ENCODE assay signal across 27 cellular contexts in genomic region chr10:2782265-2782664, GRCh38.
"Had no signal": no experiment of that assay in that cellular context is flagged by ENCODE, and none has a peak within 500 bp of the region (broad histone marks: within the 10 kb centered on the region; RNA-seq: fewer than 3 reads in every experiment).

No MANE protein-coding gene starts in this region.

- H3K9me3 ChIP-seq: ascending aorta, body of pancreas, Peyer's patch, SJCRH30 had no signal

- H3K27me3 ChIP-seq: ascending aorta, body of pancreas, Peyer's patch, SJCRH30 had no signal

- H3K27ac ChIP-seq: ascending aorta, body of pancreas, Peyer's patch, RWPE1, SJCRH30 had no signal

- ATAC-seq: activated CD8-positive, alpha-beta memory T cell treated with anti-CD3 and anti-CD28 coated beads, Interleukin-2, amount 10 ng/mL, durations not matched to agents 7 days and 5 days; activated naive CD4-positive, alpha-beta T cell treated with anti-CD3 and anti-CD28 coated beads, Interleukin-2, amount 50 U/mL, for 72 hours; activated naive CD8-positive, alpha-beta T cell treated with anti-CD3 and anti-CD28 coated beads, Interleukin-2, amount 50 U/mL, for 24 hours; body of pancreas; SK-N-SH treated with all-trans-retinoic acid at 6 μM for 48 hours; WTC11 had no signal

- H3K4me1 ChIP-seq: ascending aorta, body of pancreas, Peyer's patch, SJCRH30 had no signal

- H3K4me3 ChIP-seq: ascending aorta, body of pancreas, Peyer's patch, SJCRH30 had no signal

- H3K36me3 ChIP-seq: ascending aorta, Peyer's patch, SJCRH30 had no signal

- DNase-seq: activated CD4-positive, alpha-beta T cell treated with anti-CD3 and anti-CD28 coated beads for 48 hours; activated CD4-positive, alpha-beta T cell treated with anti-CD3 and anti-CD28 coated beads, Interleukin-2, amount 50 U/mL, for 4 hours; activated CD4-positive, CD25-positive, alpha-beta regulatory T cell treated with anti-CD3 and anti-CD28 coated beads, Interleukin-2, amount 50 U/mL, for 72 hours; activated CD8-positive, alpha-beta memory T cell treated with anti-CD3 and anti-CD28 coated beads, Interleukin-2, amount 10 ng/mL, durations not matched to agents 7 days and 5 days; activated effector memory CD4-positive, alpha-beta T cell treated with Interleukin-2 at 50 U/mL for 16 hours; activated naive CD4-positive, alpha-beta T cell; activated naive CD8-positive, alpha-beta T cell treated with anti-CD3 and anti-CD28 coated beads, Interleukin-2, amount 50 U/mL, for 24 hours; activated T-cell treated with anti-CD3 and anti-CD28 coated beads, Interleukin-2, amount 50 U/mL, for 24 hours; amniotic stem cell; body of pancreas; Kasumi-1; NCI-H1092 treated with DMSO at 0.1 percent for 48 hours; NCI-H1417 treated with DMSO at 0.1 percent for 48 hours; NCI-H1694; NCI-H2029 treated with DMSO at 0.1 percent for 48 hours; NCI-H510A treated with DMSO at 0.1 percent for 48 hours; NCI-H69; OCI-M1; Peyer's patch; Right ventricle myocardium superior; SJCRH30; SW 1271 had no signal
